Comparison of ENCODE assay signal across 19 cellular contexts in genomic region chr2:187548658-187549057, GRCh38. TPM values are rescaled to one million over a fixed set of nuclear protein-coding genes. Genes with fewer than 3 reads are reported as not detected.
DNase-seq lines count a peak whose midpoint lies in the region; ATAC-seq, FAIRE-seq and TF ChIP-seq lines count a peak whose summit lies in the region.
"Had no signal": no experiment of that assay in that cellular context is flagged by ENCODE, and none has a peak within 500 bp of the region (broad histone marks: within the 10 kb centered on the region; RNA-seq: fewer than 3 reads in every experiment).

No MANE protein-coding gene starts in this region.

- CTCF ChIA-PET in A549 (lab: Yijun Ruan, JAX): interaction anchor here (1.6 to 8.7 kb wide), 4 partner anchors 8 to 49 kb away, joined by 4 to 56 read pairs (median 18); no protein-coding TSS in a partner anchor
- CTCF ChIA-PET in CD8-positive, alpha-beta memory T cell (lab: Charles Lee): no interaction called here

- H3K27me3 Mint-ChIP-seq in natural killer cell (ENCODE audit: low read depth in 2 of 2): no peaks in the 10 kb centered on the region
- peaks cover 0 to 2% of the 10 kb centered on the region in 2 donors for H3K27me3 Mint-ChIP-seq in CD8-positive, alpha-beta memory T cell
- H3K27me3 Mint-ChIP-seq: CD4-positive, alpha-beta memory T cell had no signal

- H3K4me3 Mint-ChIP-seq in natural killer cell: no peak overlapping the region
- no peak overlapping the region for H3K4me3 Mint-ChIP-seq in CD8-positive, alpha-beta memory T cell
- H3K4me3 Mint-ChIP-seq: activated CD4-positive, alpha-beta memory T cell treated with anti-CD3 and anti-CD28 coated beads, Interleukin-2, amount 10 ng/mL, durations not matched to agents 7 days and 5 days; activated naive CD8-positive, alpha-beta T cell; activated T-cell treated with anti-CD3 and anti-CD28 coated beads, Interleukin-2, amount 50 U/mL, for 4 hours; CD4-positive, alpha-beta memory T cell had no signal

- POLR2A ChIA-PET in A549 (lab: Yijun Ruan, JAX): interaction anchor here (1.5 kb wide), 1 partner anchor 49 kb away, joined by 5 read pairs; no protein-coding TSS in a partner anchor
- POLR2A ChIA-PET in CD8-positive, alpha-beta memory T cell (lab: Charles Lee): no interaction called here

- peak overlapping the region; percentile 93 for H3K4me2 ChIP-seq in A549

- peaks cover 28% of the 10 kb centered on the region for H3K36me3 ChIP-seq in SJSA1
- H3K36me3 ChIP-seq in gastrocnemius medialis: no peaks in the 10 kb centered on the region
- H3K36me3 ChIP-seq in CD8-positive, alpha-beta memory T cell (ENCODE audit: insufficient read depth, low read length): no peaks in the 10 kb centered on the region
- H3K36me3 ChIP-seq: esophagus squamous epithelium had no signal

- ATAC-seq in A549 (no peak), gastrocnemius medialis (no peak), GM18519 (IDR thresholded peaks at IDR 0.05; ENCODE audit: low FRiP score, unreplicated experiment) (no peak), natural killer cell (no peak)
- ATAC-seq: activated T-cell treated with anti-CD3 and anti-CD28 coated beads, Interleukin-2, amount 50 U/mL, for 4 hours had no signal

- in situ Hi-C loops in gastrocnemius medialis (cut with MboI; ENCODE audit: low sequenced_read_pairs in 4 of 4): loop anchor here in 1 of 4 donors (25.0 kb wide), 1 partner anchor 1439 kb away; no protein-coding TSS in a partner anchor

- no peak for TF ChIP-seq CTCF in A549 (IDR thresholded peaks at IDR 0.05)
- TF ChIP-seq CTCF in fibroblast of villous mesenchyme (IDR thresholded peaks at IDR 0.05; ENCODE audit: insufficient read depth, low read depth, low read length): no peak
- TF ChIP-seq CTCF in gastrocnemius medialis (IDR thresholded peaks at IDR 0.05 in 4 of 5, conservative IDR thresholded peaks at IDR 0.05 in 1 of 5): no peak
- no peak for TF ChIP-seq CTCF in natural killer cell (IDR thresholded peaks at IDR 0.05)

- H3K27ac ChIP-seq in A549: peak overlapping the region; percentile 68 to 92
- peak overlapping the region; percentile 79 for H3K27ac ChIP-seq in SJSA1
- peak overlapping the region; percentile 71 to 85 (median 78) for H3K27ac ChIP-seq in gastrocnemius medialis
- no peak overlapping the region for H3K27ac ChIP-seq in CD8-positive, alpha-beta memory T cell (ENCODE audit: low read depth, low read length)
- H3K27ac ChIP-seq: parathyroid adenoma had no signal

- H3K36me3 Mint-ChIP-seq in natural killer cell: no peaks in the 10 kb centered on the region
- H3K36me3 Mint-ChIP-seq in CD8-positive, alpha-beta memory T cell: no peaks in the 10 kb centered on the region
- H3K36me3 Mint-ChIP-seq: activated naive CD8-positive, alpha-beta T cell; CD4-positive, alpha-beta memory T cell had no signal

- H3K4me1 Mint-ChIP-seq in natural killer cell: no peaks in the 10 kb centered on the region
- H3K4me1 Mint-ChIP-seq in CD8-positive, alpha-beta memory T cell: no peaks in the 10 kb centered on the region
- H3K4me1 Mint-ChIP-seq: CD4-positive, alpha-beta memory T cell had no signal

- peaks cover 76% of the 10 kb centered on the region for H3K4me1 ChIP-seq in A549
- H3K4me1 ChIP-seq in SJSA1 (replicated peaks): peaks cover 67% of the 10 kb centered on the region
- H3K4me1 ChIP-seq in gastrocnemius medialis: peaks cover 5 to 29% of the 10 kb centered on the region in 2 donors
- no peaks in the 10 kb centered on the region for H3K4me1 ChIP-seq in CD8-positive, alpha-beta memory T cell (ENCODE audit: insufficient read depth, low read length)
- H3K4me1 ChIP-seq: parathyroid adenoma had no signal

- no peak overlapping the region for H3K27ac Mint-ChIP-seq in natural killer cell
- no peak overlapping the region for H3K27ac Mint-ChIP-seq in CD8-positive, alpha-beta memory T cell
- H3K27ac Mint-ChIP-seq: activated CD4-positive, alpha-beta memory T cell treated with anti-CD3 and anti-CD28 coated beads, Interleukin-2, amount 10 ng/mL, durations not matched to agents 7 days and 5 days; activated naive CD8-positive, alpha-beta T cell; CD4-positive, alpha-beta memory T cell had no signal

- no peaks in the 10 kb centered on the region for H3K27me3 ChIP-seq in SJSA1 (replicated peaks)
- H3K27me3 ChIP-seq in gastrocnemius medialis: no peaks in the 10 kb centered on the region
- no peaks in the 10 kb centered on the region for H3K27me3 ChIP-seq in CD8-positive, alpha-beta memory T cell (ENCODE audit: insufficient read depth, low read length, poor library complexity, severe bottlenecking)
- H3K27me3 ChIP-seq: dorsolateral prefrontal cortex, esophagus squamous epithelium had no signal

- DNase-seq in A549 (ENCODE audit: low read depth in 1 of 2, low spot score in 1 of 2) (no peak), SJSA1 (ENCODE audit: low read depth in 1 of 2, low spot score in 2 of 2) (no peak), fibroblast of villous mesenchyme (ENCODE audit: low read depth) (no peak), gastrocnemius medialis (no peak), NCI-H2081 treated with DMSO at 0.1 percent for 48 hours (lab: John Stamatoyannopoulos, UW) (no peak), natural killer cell (no peak)
- DNase-seq in CD8-positive, alpha-beta memory T cell: no peak
- DNase-seq: activated CD4-positive, alpha-beta memory T cell treated with anti-CD3 and anti-CD28 coated beads, Interleukin-2, amount 10 ng/mL, durations not matched to agents 7 days and 5 days; activated T-cell treated with anti-CD3 and anti-CD28 coated beads, Interleukin-2, amount 50 U/mL, for 4 hours; CD4-positive, alpha-beta memory T cell; dorsolateral prefrontal cortex; esophagus squamous epithelium; Kasumi-1; stimulated activated CD4-positive, alpha-beta T cell treated with anti-CD3 and anti-CD28 coated beads, Interleukin-12 subunit alpha, Interleukin-12 subunit beta, amount 100 ng/mL, for 4 hours; T-helper 1 cell had no signal

- intact Hi-C loops in gastrocnemius medialis (cut with DNase I; ENCODE audit: low total_unique reads) (no loop called here), natural killer cell (cut with micrococcal nuclease) (no loop called here)

- H3K9me3 ChIP-seq in A549: no peaks in the 10 kb centered on the region
- H3K9me3 ChIP-seq in SJSA1 (replicated peaks): no peaks in the 10 kb centered on the region
- H3K9me3 ChIP-seq in gastrocnemius medialis: no peaks in the 10 kb centered on the region
- H3K9me3 ChIP-seq in CD8-positive, alpha-beta memory T cell (ENCODE audit: low read length): no peaks in the 10 kb centered on the region
- H3K9me3 ChIP-seq: esophagus squamous epithelium had no signal

- FAIRE-seq in A549 (lab: Jason Lieb, UNC): no peak
- FAIRE-seq: GM19239 had no signal

- TF ChIP-seq POLR2A in A549 (IDR thresholded peaks at IDR 0.05; ENCODE audit: low read length): no peak
- no peak for TF ChIP-seq POLR2A in gastrocnemius medialis (IDR thresholded peaks at IDR 0.05)

- TF ChIP-seq EP300 in A549 (IDR thresholded peaks at IDR 0.05): no peak

- TF ChIP-seq RAD21 in A549 (conservative IDR thresholded peaks at IDR 0.05 in 1 of 2, IDR thresholded peaks at IDR 0.05 in 1 of 2): no peak

- no peak overlapping the region for H3K4me3 ChIP-seq in A549
- no peak overlapping the region for H3K4me3 ChIP-seq in SJSA1
- H3K4me3 ChIP-seq in fibroblast of villous mesenchyme (ENCODE audit: low read depth, low read length): peak overlapping the region; percentile 13
- H3K4me3 ChIP-seq in gastrocnemius medialis: peak overlapping the region in 2 of 4 donors; percentile 51 to 73
- no peak overlapping the region for H3K4me3 ChIP-seq in CD8-positive, alpha-beta memory T cell (ENCODE audit: low read length)
- H3K4me3 ChIP-seq: dorsolateral prefrontal cortex had no signal

- H3K9me3 Mint-ChIP-seq in natural killer cell: no peaks in the 10 kb centered on the region
- peaks cover 0 to 2% (median 0%) of the 10 kb centered on the region in 5 donors for H3K9me3 Mint-ChIP-seq in CD8-positive, alpha-beta memory T cell
- H3K9me3 Mint-ChIP-seq: activated CD4-positive, alpha-beta memory T cell treated with anti-CD3 and anti-CD28 coated beads, Interleukin-2, amount 10 ng/mL, durations not matched to agents 7 days and 5 days; activated T-cell treated with anti-CD3 and anti-CD28 coated beads, Interleukin-2, amount 50 U/mL, for 4 hours; CD4-positive, alpha-beta memory T cell had no signal

TF ChIP-seq in A549, 52 proteins besides CTCF, POLR2A, EP300 and RAD21 (continues in another document):
- no peak for TF ChIP-seq ZFP36 (IDR thresholded peaks at IDR 0.05; ENCODE audit: borderline replicate concordance, partially characterized antibody)
- TF ChIP-seq CBX2 (IDR thresholded peaks at IDR 0.05; ENCODE audit: borderline replicate concordance, low read depth): no peak
- TF ChIP-seq RNF2 (IDR thresholded peaks at IDR 0.05; ENCODE audit: borderline replicate concordance, low read depth): no peak
- no peak for TF ChIP-seq CBX8 (IDR thresholded peaks at IDR 0.05)
- TF ChIP-seq RCOR1 (IDR thresholded peaks at IDR 0.05; ENCODE audit: low read depth, low read length): no peak
- no peak for TF ChIP-seq ESRRA (IDR thresholded peaks at IDR 0.05; ENCODE audit: borderline replicate concordance, low read length)
- TF ChIP-seq CHD2 (IDR thresholded peaks at IDR 0.05; ENCODE audit: low read length, partially characterized antibody): no peak
- no peak for TF ChIP-seq RFX5 (IDR thresholded peaks at IDR 0.05)
- no peak for TF ChIP-seq HOXB13 (CRISPR knock-in tag; IDR thresholded peaks at IDR 0.05; ENCODE audit: low read depth)
- no peak for TF ChIP-seq NPAS2 (CRISPR knock-in tag; IDR thresholded peaks at IDR 0.05; ENCODE audit: borderline replicate concordance)
- no peak for TF ChIP-seq CHD4 (IDR thresholded peaks at IDR 0.05; ENCODE audit: borderline replicate concordance)
- no peak for TF ChIP-seq FOXS1 (CRISPR knock-in tag; IDR thresholded peaks at IDR 0.05)
- no peak for TF ChIP-seq KDM1A (IDR thresholded peaks at IDR 0.05; ENCODE audit: low read depth)

RNA-seq across cellular contexts. Expression of gene TFPI, which starts 5.6 kb away (rescaled TPM):
- 104 and 107 TPM in 2 replicates for polyA plus RNA-seq in A549 (2011; rRNA removed)
- 5.3 and 5.4 TPM in 2 replicates for polyA plus RNA-seq in A549 (2012; cell fraction: cytosol; rRNA removed)
- 4.4 and 8.1 TPM in 2 replicates for polyA plus RNA-seq in A549 (2012; cell fraction: nucleus; rRNA removed)
- polyA plus RNA-seq in A549 (2017; fragmentation: RNase III; extraction: RNeasy Plus Mini Kit Qiagen cat#74134 plus additional on column Dnase treatment): 12.3 to 18.7 TPM (median 14.3 TPM) in 3 replicates
- polyA minus RNA-seq in A549 (2011; rRNA and poly(A)+ RNA removed): 49.1 and 67.2 TPM in 2 replicates
- total RNA-seq in SJSA1 (2014; rRNA removed; shearing (Covaris generic)): 82.1 and 133 TPM in 2 replicates
- 110 and 126 TPM in 2 replicates for total RNA-seq in fibroblast of villous mesenchyme
- 10 to 100 TPM; 30.7 to 91.5 (median 54.7) TPM for total RNA-seq in gastrocnemius medialis
- 1 to 10 TPM in 1 of 3 donors, under 1 TPM in 2; 0.10 to 1.2 (median 0.23) TPM for total RNA-seq in natural killer cell
- not detected for total RNA-seq in CD8-positive, alpha-beta memory T cell
- polyA plus RNA-seq in CD8-positive, alpha-beta memory T cell: not detected
- total RNA-seq: activated CD4-positive, alpha-beta memory T cell treated with anti-CD3 and anti-CD28 coated beads, Interleukin-2, amount 10 ng/mL, durations not matched to agents 7 days and 5 days; CD4-positive, alpha-beta memory T cell had no signal
- polyA plus RNA-seq: CD4-positive, alpha-beta memory T cell had no signal

Comparison
In these comparisons a context has a peak if more than half of its experiments do, and no peak if none do; other contexts are left out.
1. RNA of gene TFPI, which starts 5.6 kb away (total RNA-seq): 82.1 to 133 TPM in SJSA1, 110 to 126 TPM in fibroblast of villous mesenchyme and 30.7 to 91.5 TPM in gastrocnemius medialis; 0.10 to 1.2 TPM in natural killer cell and not detected in CD8-positive, alpha-beta memory T cell; every median in the first group is over 10 times any median in the second.